In genomic region chr1:25658791-25659431, GRCh38 we compare ENCODE assay signal across 12 cellular contexts. TPM values are rescaled to one million over a fixed set of nuclear protein-coding genes. Genes with fewer than 3 reads are reported as not detected.
DNase-seq lines count a peak whose midpoint lies in the region; ATAC-seq and TF ChIP-seq lines count a peak whose summit lies in the region.
"Had no signal": no experiment of that assay in that cellular context is flagged by ENCODE, and none has a peak within 500 bp of the region (broad histone marks: within the 10 kb centered on the region; RNA-seq: fewer than 3 reads in every experiment).

No MANE protein-coding gene starts in this region.

- H4K20me1 ChIP-seq in Karpas-422 (ENCODE audit: insufficient read depth, low read depth, low read length): 0 out of 2 replicates have a peak, but pooled peaks cover 8% of the 10 kb centered on the region

- H3K9ac ChIP-seq in Karpas-422 (ENCODE audit: low read length): no peak overlapping the region

- no peaks in the 10 kb centered on the region for H3K79me2 ChIP-seq in Karpas-422 (ENCODE audit: low read length)

- peak; percentile 58 for DNase-seq in Karpas-422
- DNase-seq in left kidney (ENCODE audit: low read depth, low spot score): peak; percentile 29
- DNase-seq in stimulated activated CD8-positive, alpha-beta memory T cell treated with anti-CD3 and anti-CD28 coated beads, Interleukin-4, amount 100 ng/mL, for 48 hours: peak; percentile 20
- no peak for DNase-seq in stimulated activated CD4-positive, alpha-beta T cell treated with anti-CD3 and anti-CD28 coated beads, Interleukin-2, amount 100 ng/mL, for 24 hours
- no peak for DNase-seq in mucosa of gallbladder (ENCODE audit: low spot score)
- no peak for DNase-seq in activated effector memory CD4-positive, alpha-beta T cell treated with anti-CD3 and anti-CD28 coated beads, Interleukin-2, amount 50 U/mL, for 16 hours
- DNase-seq: activated CD4-positive, alpha-beta T cell treated with anti-CD3 and anti-CD28 coated beads for 48 hours; amniotic stem cell; SHP77 had no signal

- H3K27me3 Mint-ChIP-seq in brain: peaks cover 3% of the 10 kb centered on the region

- H3K4me1 ChIP-seq in Karpas-422 (ENCODE audit: low read length): peaks cover 31% of the 10 kb centered on the region

- no peak overlapping the region for H3K4me3 ChIP-seq in Karpas-422 (ENCODE audit: low read length)
- H3K4me3 ChIP-seq: K562 had no signal

- H2AFZ ChIP-seq in Karpas-422 (ENCODE audit: low read length): no peak overlapping the region

- no peak overlapping the region for H3K27ac ChIP-seq in Karpas-422 (ENCODE audit: low read length)

- no peak overlapping the region for H3K4me3 Mint-ChIP-seq in brain

- H3K9me3 ChIP-seq in Karpas-422 (ENCODE audit: low read length): no peaks in the 10 kb centered on the region

- TF ChIP-seq CTCF in brain (conservative IDR thresholded peaks at IDR 0.05): no peak

- peaks cover 61% of the 10 kb centered on the region for H3K4me1 Mint-ChIP-seq in brain

- H3K36me3 ChIP-seq in Karpas-422 (ENCODE audit: insufficient read depth, low read length): no peaks in the 10 kb centered on the region

- H3K4me2 ChIP-seq in Karpas-422 (ENCODE audit: low read depth, low read length, poor library complexity, severe bottlenecking): peak overlapping the region; percentile 6

- no peaks in the 10 kb centered on the region for H3K27me3 ChIP-seq in Karpas-422 (ENCODE audit: low read length)

- peak overlapping the region in 3 of 5 experiments; percentile 15 to 71 (median 70) for H3K27ac Mint-ChIP-seq in brain

- ATAC-seq in GM21360 (IDR thresholded peaks at IDR 0.05; ENCODE audit: unreplicated experiment): no peak
- ATAC-seq: K562 had no signal

- H3K9me3 Mint-ChIP-seq in brain: no peaks in the 10 kb centered on the region

- no peaks in the 10 kb centered on the region for H3K36me3 Mint-ChIP-seq in brain

- no peaks in the 10 kb centered on the region for H3K9me2 ChIP-seq in Karpas-422 (replicated peaks; ENCODE audit: insufficient read depth, low read length)

RNA-seq across cellular contexts. Expression of gene MAN1C1, which starts 42.3 kb away (rescaled TPM):
- not detected in 2 replicates for total RNA-seq in Karpas-422 (2014; rRNA removed; shearing (Covaris generic); ENCODE audit: low replicate concordance)
- polyA plus RNA-seq in brain (ENCODE audit: insufficient read depth, low read depth, low replicate concordance): 56.4 TPM
- total RNA-seq in mucosa of gallbladder: 18.4 TPM

Comparison
In these comparisons a context has a peak if more than half of its experiments do, and no peak if none do; other contexts are left out.
1. DNase-seq: peak in Karpas-422 (single experiment), left kidney (single experiment) and stimulated activated CD8-positive, alpha-beta memory T cell treated with anti-CD3 and anti-CD28 coated beads, Interleukin-4, amount 100 ng/mL, for 48 hours (single experiment); none in stimulated activated CD4-positive, alpha-beta T cell treated with anti-CD3 and anti-CD28 coated beads, Interleukin-2, amount 100 ng/mL, for 24 hours (0 of 2), mucosa of gallbladder (single experiment) and activated effector memory CD4-positive, alpha-beta T cell treated with anti-CD3 and anti-CD28 coated beads, Interleukin-2, amount 50 U/mL, for 16 hours (single experiment).
2. RNA of gene MAN1C1, which starts 42.3 kb away (total RNA-seq): 18.4 TPM in mucosa of gallbladder (single experiment); not detected in Karpas-422; every median in the first group is over 10 times any median in the second.